Comparison of ENCODE assay signal across 2 cellular contexts in the genomic region with DNA sequence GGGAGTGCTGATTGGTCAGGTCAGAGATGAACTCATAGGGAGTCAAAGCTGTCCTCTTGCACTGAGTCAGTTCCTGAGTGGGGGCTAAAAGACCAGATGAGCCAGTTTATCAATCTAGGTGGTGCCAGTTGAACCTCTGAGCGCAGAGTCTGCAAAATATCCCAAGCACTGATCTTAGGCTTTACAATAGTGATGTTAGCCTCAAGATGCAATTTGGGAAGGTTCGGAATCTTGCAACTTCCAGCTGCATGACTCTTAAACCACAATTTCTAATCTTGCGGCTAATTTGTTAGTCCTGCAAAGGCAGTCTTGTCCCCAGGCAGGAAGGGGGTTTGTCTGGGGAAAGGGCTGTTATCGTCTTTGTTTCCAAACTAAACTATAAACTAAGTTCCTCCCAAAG.
A peak's percentile ranks its signal among the peaks of the same experiment; 100 is the strongest.
TF ChIP-seq lines count a peak whose summit lies in the region.

No MANE protein-coding gene starts in this region.

TF ChIP-seq in IMR-90, 13 proteins besides CTCF, POLR2A, EP300 and RAD21:
- TF ChIP-seq, protein P1, sequence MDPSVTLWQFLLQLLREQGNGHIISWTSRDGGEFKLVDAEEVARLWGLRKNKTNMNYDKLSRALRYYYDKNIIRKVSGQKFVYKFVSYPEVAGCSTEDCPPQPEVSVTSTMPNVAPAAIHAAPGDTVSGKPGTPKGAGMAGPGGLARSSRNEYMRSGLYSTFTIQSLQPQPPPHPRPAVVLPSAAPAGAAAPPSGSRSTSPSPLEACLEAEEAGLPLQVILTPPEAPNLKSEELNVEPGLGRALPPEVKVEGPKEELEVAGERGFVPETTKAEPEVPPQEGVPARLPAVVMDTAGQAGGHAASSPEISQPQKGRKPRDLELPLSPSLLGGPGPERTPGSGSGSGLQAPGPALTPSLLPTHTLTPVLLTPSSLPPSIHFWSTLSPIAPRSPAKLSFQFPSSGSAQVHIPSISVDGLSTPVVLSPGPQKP (IDR thresholded peaks at IDR 0.05; ENCODE audit: borderline replicate concordance, low read depth, low read length): no peak
- TF ChIP-seq MAFK (IDR thresholded peaks at IDR 0.05; ENCODE audit: low read depth, low read length): peak; percentile 74
- peak; percentile 77 for TF ChIP-seq CEBPB (IDR thresholded peaks at IDR 0.05; ENCODE audit: low read depth, low read length)
- TF ChIP-seq RCOR1 (IDR thresholded peaks at IDR 0.05; ENCODE audit: insufficient replicate concordance, low read length): peak; percentile 31
- peak; percentile 67 for TF ChIP-seq MAZ (IDR thresholded peaks at IDR 0.05; ENCODE audit: borderline replicate concordance, low read depth, low read length)
- TF ChIP-seq CHD1 (IDR thresholded peaks at IDR 0.05; ENCODE audit: low read depth, low read length): no peak
- peak; percentile 53; the same call in 1 of the 2 replicates for TF ChIP-seq FOS (IDR thresholded peaks at IDR 0.05; ENCODE audit: low read depth, low read length)

TF ChIP-seq in K562, 482 proteins besides CTCF, POLR2A, EP300 and RAD21:
- TF ChIP-seq FOSL1 (tag; conservative IDR thresholded peaks at IDR 0.05) (peak; percentile 49), MCM2 (IDR thresholded peaks at IDR 0.05; ENCODE audit: low read depth) (no peak), HNRNPLL (IDR thresholded peaks at IDR 0.05; ENCODE audit: low read depth, low read length, poor library complexity, severe bottlenecking) (no peak), ZNF124 (CRISPR knock-in tag; IDR thresholded peaks at IDR 0.05) (no peak), ZNF134 (CRISPR knock-in tag; conservative IDR thresholded peaks at IDR 0.05) (no peak), SNRNP70 (optimal IDR thresholded peaks at IDR 0.05; ENCODE audit: low read depth, low read length) (no peak), CBX8 (IDR thresholded peaks at IDR 0.05; ENCODE audit: borderline replicate concordance, extremely low read depth, low read depth, low read length, poor library complexity, severe bottlenecking) (no peak)
- TF ChIP-seq, protein P2, sequence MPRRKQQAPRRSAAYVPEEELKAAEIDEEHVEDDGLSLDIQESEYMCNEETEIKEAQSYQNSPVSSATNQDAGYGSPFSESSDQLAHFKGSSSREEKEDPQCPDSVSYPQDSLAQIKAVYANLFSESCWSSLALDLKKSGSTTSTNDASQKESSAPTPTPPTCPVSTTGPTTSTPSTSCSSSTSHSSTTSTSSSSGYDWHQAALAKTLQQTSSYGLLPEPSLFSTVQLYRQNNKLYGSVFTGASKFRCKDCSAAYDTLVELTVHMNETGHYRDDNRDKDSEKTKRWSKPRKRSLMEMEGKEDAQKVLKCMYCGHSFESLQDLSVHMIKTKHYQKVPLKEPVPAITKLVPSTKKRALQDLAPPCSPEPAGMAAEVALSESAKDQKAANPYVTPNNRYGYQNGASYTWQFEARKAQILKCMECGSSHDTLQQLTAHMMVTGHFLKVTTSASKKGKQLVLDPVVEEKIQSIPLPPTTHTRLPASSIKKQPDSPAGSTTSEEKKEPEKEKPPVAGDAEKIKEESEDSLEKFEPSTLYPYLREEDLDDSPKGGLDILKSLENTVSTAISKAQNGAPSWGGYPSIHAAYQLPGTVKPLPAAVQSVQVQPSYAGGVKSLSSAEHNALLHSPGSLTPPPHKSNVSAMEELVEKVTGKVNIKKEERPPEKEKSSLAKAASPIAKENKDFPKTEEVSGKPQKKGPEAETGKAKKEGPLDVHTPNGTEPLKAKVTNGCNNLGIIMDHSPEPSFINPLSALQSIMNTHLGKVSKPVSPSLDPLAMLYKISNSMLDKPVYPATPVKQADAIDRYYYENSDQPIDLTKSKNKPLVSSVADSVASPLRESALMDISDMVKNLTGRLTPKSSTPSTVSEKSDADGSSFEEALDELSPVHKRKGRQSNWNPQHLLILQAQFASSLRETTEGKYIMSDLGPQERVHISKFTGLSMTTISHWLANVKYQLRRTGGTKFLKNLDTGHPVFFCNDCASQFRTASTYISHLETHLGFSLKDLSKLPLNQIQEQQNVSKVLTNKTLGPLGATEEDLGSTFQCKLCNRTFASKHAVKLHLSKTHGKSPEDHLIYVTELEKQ (CRISPR knock-in tag; IDR thresholded peaks at IDR 0.05): no peak
- TF ChIP-seq, protein P3, sequence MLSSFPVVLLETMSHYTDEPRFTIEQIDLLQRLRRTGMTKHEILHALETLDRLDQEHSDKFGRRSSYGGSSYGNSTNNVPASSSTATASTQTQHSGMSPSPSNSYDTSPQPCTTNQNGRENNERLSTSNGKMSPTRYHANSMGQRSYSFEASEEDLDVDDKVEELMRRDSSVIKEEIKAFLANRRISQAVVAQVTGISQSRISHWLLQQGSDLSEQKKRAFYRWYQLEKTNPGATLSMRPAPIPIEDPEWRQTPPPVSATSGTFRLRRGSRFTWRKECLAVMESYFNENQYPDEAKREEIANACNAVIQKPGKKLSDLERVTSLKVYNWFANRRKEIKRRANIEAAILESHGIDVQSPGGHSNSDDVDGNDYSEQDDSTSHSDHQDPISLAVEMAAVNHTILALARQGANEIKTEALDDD (IDR thresholded peaks at IDR 0.05): peak; percentile 67
- TF ChIP-seq, protein P4, sequence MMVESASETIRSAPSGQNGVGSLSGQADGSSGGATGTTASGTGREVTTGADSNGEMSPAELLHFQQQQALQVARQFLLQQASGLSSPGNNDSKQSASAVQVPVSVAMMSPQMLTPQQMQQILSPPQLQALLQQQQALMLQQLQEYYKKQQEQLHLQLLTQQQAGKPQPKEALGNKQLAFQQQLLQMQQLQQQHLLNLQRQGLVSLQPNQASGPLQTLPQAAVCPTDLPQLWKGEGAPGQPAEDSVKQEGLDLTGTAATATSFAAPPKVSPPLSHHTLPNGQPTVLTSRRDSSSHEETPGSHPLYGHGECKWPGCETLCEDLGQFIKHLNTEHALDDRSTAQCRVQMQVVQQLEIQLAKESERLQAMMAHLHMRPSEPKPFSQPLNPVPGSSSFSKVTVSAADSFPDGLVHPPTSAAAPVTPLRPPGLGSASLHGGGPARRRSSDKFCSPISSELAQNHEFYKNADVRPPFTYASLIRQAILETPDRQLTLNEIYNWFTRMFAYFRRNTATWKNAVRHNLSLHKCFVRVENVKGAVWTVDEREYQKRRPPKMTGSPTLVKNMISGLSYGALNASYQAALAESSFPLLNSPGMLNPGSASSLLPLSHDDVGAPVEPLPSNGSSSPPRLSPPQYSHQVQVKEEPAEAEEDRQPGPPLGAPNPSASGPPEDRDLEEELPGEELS (CRISPR knock-in tag; IDR thresholded peaks at IDR 0.05; ENCODE audit: borderline replicate concordance): no peak
- TF ChIP-seq, protein P5, sequence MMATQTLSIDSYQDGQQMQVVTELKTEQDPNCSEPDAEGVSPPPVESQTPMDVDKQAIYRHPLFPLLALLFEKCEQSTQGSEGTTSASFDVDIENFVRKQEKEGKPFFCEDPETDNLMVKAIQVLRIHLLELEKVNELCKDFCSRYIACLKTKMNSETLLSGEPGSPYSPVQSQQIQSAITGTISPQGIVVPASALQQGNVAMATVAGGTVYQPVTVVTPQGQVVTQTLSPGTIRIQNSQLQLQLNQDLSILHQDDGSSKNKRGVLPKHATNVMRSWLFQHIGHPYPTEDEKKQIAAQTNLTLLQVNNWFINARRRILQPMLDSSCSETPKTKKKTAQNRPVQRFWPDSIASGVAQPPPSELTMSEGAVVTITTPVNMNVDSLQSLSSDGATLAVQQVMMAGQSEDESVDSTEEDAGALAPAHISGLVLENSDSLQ (IDR thresholded peaks at IDR 0.05): no peak
